In the genomic region with DNA sequence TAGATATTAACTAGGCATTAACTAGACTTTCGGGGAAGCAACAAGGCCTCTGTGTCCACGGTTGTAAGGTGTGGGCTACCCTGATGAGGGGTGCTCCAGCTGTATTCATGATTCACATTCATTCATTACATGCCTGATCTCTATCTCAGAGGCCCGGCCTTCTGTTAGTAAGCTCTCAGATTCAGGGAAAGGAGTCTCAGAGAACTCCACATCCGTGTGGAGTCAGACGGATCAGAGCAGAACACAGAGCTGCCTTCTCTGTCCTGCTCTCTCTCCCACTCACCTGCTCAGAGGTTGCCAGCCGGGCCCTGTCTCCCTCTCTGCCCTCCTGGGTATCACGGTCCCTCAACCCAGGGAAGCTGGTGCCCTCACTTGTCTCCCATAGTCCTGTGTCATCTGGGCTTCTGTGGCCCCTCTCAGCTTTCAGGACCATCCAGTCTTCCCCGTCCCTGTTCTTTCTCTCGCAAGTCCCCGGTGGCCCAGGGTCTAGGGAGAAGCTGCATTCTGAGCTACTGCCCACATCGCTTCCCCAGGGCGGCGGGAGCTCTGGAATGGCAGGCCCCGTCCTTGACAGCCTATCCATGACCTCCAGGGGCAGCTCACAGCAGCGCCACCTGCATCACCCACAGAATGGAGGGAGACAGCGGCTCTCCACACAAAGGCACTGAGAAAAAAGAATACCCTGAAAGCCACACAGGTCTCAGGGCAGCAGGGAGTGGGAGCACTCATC, we compare ENCODE assay signal across 24 cellular contexts. TPM values are rescaled to one million over a fixed set of nuclear protein-coding genes. Genes with fewer than 3 reads are reported as not detected.
DNase-seq lines count a peak whose midpoint lies in the region; ATAC-seq, FAIRE-seq and TF ChIP-seq lines count a peak whose summit lies in the region.
"Had no signal": no experiment of that assay in that cellular context is flagged by ENCODE, and none has a peak within 500 bp of the region (broad histone marks: within the 10 kb centered on the region; RNA-seq: fewer than 3 reads in every experiment).

No MANE protein-coding gene starts in this region.

- TF ChIP-seq RAD21 in HepG2 (CRISPR knock-in tag; IDR thresholded peaks at IDR 0.05): no peak

- H3K27ac ChIP-seq in HepG2 (ENCODE audit: extremely low read length, insufficient read depth, low read length) (no peak overlapping the region), right lobe of liver (no peak overlapping the region), endodermal cell (ENCODE audit: low read depth, low read length) (no peak overlapping the region), neuronal stem cell (replicated peaks; ENCODE audit: low read length) (no peak overlapping the region), vagina (no peak overlapping the region)
- H3K27ac ChIP-seq: SJSA1 had no signal

- H4K91ac ChIP-seq in neuronal stem cell (ENCODE audit: low read depth, low read length, poor library complexity): no peak overlapping the region

- H3K23ac ChIP-seq in neuronal stem cell (ENCODE audit: low read depth, low read length, poor library complexity): no peak overlapping the region

- TF ChIP-seq CTCF in HepG2 (CRISPR knock-in tag; IDR thresholded peaks at IDR 0.05) (no peak), right lobe of liver (IDR thresholded peaks at IDR 0.05) (no peak), endodermal cell (conservative IDR thresholded peaks at IDR 0.05) (no peak), vagina (IDR thresholded peaks at IDR 0.05) (no peak)

- H3K36me3 Mint-ChIP-seq in endodermal cell (ENCODE audit: low read depth): no peaks in the 10 kb centered on the region
- no peaks in the 10 kb centered on the region for H3K36me3 Mint-ChIP-seq in activated CD8-positive, alpha-beta T cell treated with anti-CD3 and anti-CD28 coated beads, Interleukin-2, amount 10 ng/mL, durations not matched to agents 7 days and 5 days (ENCODE audit: low read depth)
- H3K36me3 Mint-ChIP-seq: CD14-positive monocyte had no signal

- peak overlapping the region; percentile 71 for H3K27ac Mint-ChIP-seq in endodermal cell
- H3K27ac Mint-ChIP-seq in activated CD8-positive, alpha-beta T cell treated with anti-CD3 and anti-CD28 coated beads, Interleukin-2, amount 10 ng/mL, durations not matched to agents 7 days and 5 days: no peak overlapping the region

- in situ Hi-C loops in HepG2 (cut with HindIII; ENCODE audit: extremely low pct_ligation_motif_present, low pct_unique_long_range_greater_than_20kb): no loop called here

- H3K79me1 ChIP-seq in neuronal stem cell (ENCODE audit: low read depth, low read length): no peaks in the 10 kb centered on the region

- intact Hi-C loops in HepG2 (cut with micrococcal nuclease; ENCODE audit: unreplicated experiment): no loop called here
- intact Hi-C loops in right lobe of liver (cut with DNase I): no loop called here
- intact Hi-C loops in vagina (cut with DNase I): no loop called here

- no peaks in the 10 kb centered on the region for H3K4me1 ChIP-seq in HepG2 (ENCODE audit: insufficient read depth, low read length)
- H3K4me1 ChIP-seq in right lobe of liver: no peaks in the 10 kb centered on the region
- no peaks in the 10 kb centered on the region for H3K4me1 ChIP-seq in endodermal cell (ENCODE audit: control insufficient read depth, insufficient read depth, low read length)
- peaks cover 15 to 16% of the 10 kb centered on the region in 2 donors for H3K4me1 ChIP-seq in neuronal stem cell (ENCODE audit: control insufficient read depth in 2 of 2, insufficient read depth in 1 of 2, low read depth in 1 of 2, low read length in 2 of 2)
- H3K4me1 ChIP-seq in vagina: peaks cover 5% of the 10 kb centered on the region
- H3K4me1 ChIP-seq: SJSA1 had no signal

- H2BK15ac ChIP-seq in neuronal stem cell (ENCODE audit: low read length): no peak overlapping the region

- peak overlapping the region; percentile 12 for H3K18ac ChIP-seq in neuronal stem cell (ENCODE audit: low read length)

- 26% methylated on average over 13 of the region's 16 CpGs for WGBS in HepG2 (ENCODE audit: low lambda C conversion rate)
- 79% methylated on average over 4 of the region's 16 CpGs for WGBS in right lobe of liver (ENCODE audit: insufficient coverage, low coverage, low lambda C conversion rate, missing lambda C conversion rate)
- 90 to 94% methylated on average over 13 to 16 of the region's 16 CpGs for WGBS in endodermal cell (ENCODE audit: insufficient coverage in 1 of 2, insufficient read length in 1 of 2), 2 experiments
- no CpG with 5 or more reads among the region's 16 CpGs for WGBS in neuronal stem cell (ENCODE audit: extremely low coverage in 2 of 2, insufficient read length in 2 of 2, insufficient replicate concordance in 1 of 2), 2 donors

- H3K36me3 ChIP-seq in HepG2 (replicated peaks in 1 of 2; ENCODE audit: control insufficient read depth in 1 of 2, insufficient read depth in 2 of 2, low read length in 2 of 2) (no peaks in the 10 kb centered on the region), right lobe of liver (no peaks in the 10 kb centered on the region), endodermal cell (ENCODE audit: control insufficient read depth, insufficient read depth, low read length) (no peaks in the 10 kb centered on the region), neuronal stem cell (replicated peaks in 1 of 2; ENCODE audit: control insufficient read depth in 2 of 2, insufficient read depth in 2 of 2, low read length in 2 of 2) (no peaks in the 10 kb centered on the region), vagina (no peaks in the 10 kb centered on the region)
- H3K36me3 ChIP-seq: SJSA1 had no signal

- H3K9me3 Mint-ChIP-seq in endodermal cell: no peaks in the 10 kb centered on the region
- H3K9me3 Mint-ChIP-seq in activated CD8-positive, alpha-beta T cell treated with anti-CD3 and anti-CD28 coated beads, Interleukin-2, amount 10 ng/mL, durations not matched to agents 7 days and 5 days (ENCODE audit: insufficient read depth): no peaks in the 10 kb centered on the region

- POLR2A ChIA-PET in HepG2 (lab: Yijun Ruan, JAX): no interaction called here
- POLR2A ChIA-PET in activated CD8-positive, alpha-beta T cell treated with anti-CD3 and anti-CD28 coated beads, Interleukin-2, amount 10 ng/mL, durations not matched to agents 7 days and 5 days (lab: Charles Lee): no interaction called here

- peaks cover 9% of the 10 kb centered on the region for H3K27me3 Mint-ChIP-seq in endodermal cell (ENCODE audit: insufficient read depth)
- H3K27me3 Mint-ChIP-seq in activated CD8-positive, alpha-beta T cell treated with anti-CD3 and anti-CD28 coated beads, Interleukin-2, amount 10 ng/mL, durations not matched to agents 7 days and 5 days (ENCODE audit: low read depth): no peaks in the 10 kb centered on the region

- H4K8ac ChIP-seq in neuronal stem cell (ENCODE audit: low read depth, low read length): no peak overlapping the region

- H2BK12ac ChIP-seq in neuronal stem cell (ENCODE audit: low read length): no peak overlapping the region

- H3K4me1 Mint-ChIP-seq in endodermal cell: peaks cover 2% of the 10 kb centered on the region
- no peaks in the 10 kb centered on the region for H3K4me1 Mint-ChIP-seq in activated CD8-positive, alpha-beta T cell treated with anti-CD3 and anti-CD28 coated beads, Interleukin-2, amount 10 ng/mL, durations not matched to agents 7 days and 5 days (ENCODE audit: low read depth)

- CTCF ChIA-PET in HepG2 (lab: Yijun Ruan, JAX; ENCODE audit: low intra/inter-chr PET ratio, low total read pairs): no interaction called here
- CTCF ChIA-PET in activated CD8-positive, alpha-beta T cell treated with anti-CD3 and anti-CD28 coated beads, Interleukin-2, amount 10 ng/mL, durations not matched to agents 7 days and 5 days (lab: Charles Lee): interaction anchor here (1.2 to 2.3 kb wide), 2 partner anchors 24 to 54 kb away, joined by 3 to 6 read pairs; no protein-coding TSS in a partner anchor

- no peak overlapping the region for H2BK5ac ChIP-seq in neuronal stem cell (ENCODE audit: low read length)

- no peak overlapping the region for H3K4ac ChIP-seq in neuronal stem cell (ENCODE audit: low read length)

- BruUV-seq in HepG2 (replicated peaks; lab: Mats Ljungman, UMichigan): no TSS peak

- H3K9me3 ChIP-seq in HepG2 (ENCODE audit: low read length): no peaks in the 10 kb centered on the region
- H3K9me3 ChIP-seq in right lobe of liver: no peaks in the 10 kb centered on the region
- no peaks in the 10 kb centered on the region for H3K9me3 ChIP-seq in endodermal cell (ENCODE audit: control insufficient read depth, low read length)
- H3K9me3 ChIP-seq in neuronal stem cell (replicated peaks in 1 of 2; ENCODE audit: control insufficient read depth in 2 of 2, insufficient read depth in 1 of 2, low read depth in 1 of 2, low read length in 2 of 2): no peaks in the 10 kb centered on the region
- H3K9me3 ChIP-seq in vagina: no peaks in the 10 kb centered on the region
- H3K9me3 ChIP-seq: SJSA1 had no signal

- no peak for TF ChIP-seq EP300 in HepG2 (IDR thresholded peaks at IDR 0.05; ENCODE audit: low read depth in 2 of 2, low read length in 2 of 2)
- no peak for TF ChIP-seq EP300 in HepG2 (CRISPR knock-in tag; IDR thresholded peaks at IDR 0.05; ENCODE audit: borderline replicate concordance)

- no peak overlapping the region for H2BK120ac ChIP-seq in neuronal stem cell (ENCODE audit: low read depth, low read length)

- H3K4me3 ChIP-seq in HepG2 (replicated peaks in 1 of 3; ENCODE audit: insufficient read depth in 1 of 3, low read depth in 2 of 3, low read length in 3 of 3) (no peak overlapping the region), right lobe of liver (no peak overlapping the region), endodermal cell (ENCODE audit: low read length) (no peak overlapping the region), neuronal stem cell (ENCODE audit: low read length in 2 of 2) (no peak overlapping the region), vagina (no peak overlapping the region)
- H3K4me3 ChIP-seq: SJSA1 had no signal

- H3K14ac ChIP-seq in neuronal stem cell (ENCODE audit: low read length): no peak overlapping the region

- no peak overlapping the region for H2AFZ ChIP-seq in HepG2 (ENCODE audit: low read length)
- no peak overlapping the region for H2AFZ ChIP-seq in neuronal stem cell (ENCODE audit: low read length)

- no peak for FAIRE-seq in HepG2 (lab: Jason Lieb, UNC)
- FAIRE-seq: GM19239, H1 had no signal

- H3K4me2 ChIP-seq in HepG2 (ENCODE audit: low read depth, low read length) (no peak overlapping the region), neuronal stem cell (ENCODE audit: insufficient read depth, low read length, poor library complexity, severe bottlenecking) (no peak overlapping the region)

- no peak for TF ChIP-seq POLR2A in HepG2 (IDR thresholded peaks at IDR 0.05; ENCODE audit: insufficient read depth in 1 of 2, low read depth in 2 of 2, low read length in 2 of 2)
- TF ChIP-seq POLR2A in right lobe of liver (IDR thresholded peaks at IDR 0.05): no peak
- TF ChIP-seq POLR2A in erythroblast (IDR thresholded peaks at IDR 0.05; ENCODE audit: low read length): no peak
- TF ChIP-seq POLR2A in vagina (IDR thresholded peaks at IDR 0.05): no peak

- H4K20me1 ChIP-seq in HepG2 (ENCODE audit: insufficient read depth, low read length): no peaks in the 10 kb centered on the region

- no peak for DNase-seq in HepG2 (ENCODE audit: low spot score)
- DNase-seq in right lobe of liver: no peak
- no peak for DNase-seq in endodermal cell
- no peak for DNase-seq in neuronal stem cell (ENCODE audit: low spot score)
- no peak for DNase-seq in NCI-H2107 treated with DMSO at 0.1 percent for 48 hours (lab: John Stamatoyannopoulos, UW; ENCODE audit: unreplicated experiment)
- no peak for DNase-seq in erythroblast (lab: John Stamatoyannopoulos, UW)
- DNase-seq in vagina (ENCODE audit: extremely low spot score in 2 of 2): no peak
- DNase-seq in activated CD8-positive, alpha-beta T cell treated with anti-CD3 and anti-CD28 coated beads, Interleukin-2, amount 10 ng/mL, durations not matched to agents 7 days and 5 days: no peak
- DNase-seq: AML-193, GDM1, KG1, NCI-H1436 treated with DMSO at 0.1 percent for 48 hours, NCI-H1930, NCI-H2171, NCI-H345, NCI-H524 treated with DMSO at 0.1 percent for 48 hours had no signal

- no peak overlapping the region for H3K4me3 Mint-ChIP-seq in endodermal cell
- H3K4me3 Mint-ChIP-seq in activated CD8-positive, alpha-beta T cell treated with anti-CD3 and anti-CD28 coated beads, Interleukin-2, amount 10 ng/mL, durations not matched to agents 7 days and 5 days: no peak overlapping the region
- H3K4me3 Mint-ChIP-seq: CD14-positive monocyte had no signal

- H2AK5ac ChIP-seq in neuronal stem cell (ENCODE audit: low read depth, low read length): no peak overlapping the region

- H3K27me3 ChIP-seq in HepG2 (ENCODE audit: control insufficient read depth in 1 of 2, insufficient read depth in 2 of 2, low read length in 2 of 2) (peaks cover 14 to 69% of the 10 kb centered on the region in 2 experiments; a peak in 3 of 5 replicates), right lobe of liver (no peaks in the 10 kb centered on the region), endodermal cell (ENCODE audit: control insufficient read depth, insufficient read depth, low read length, poor library complexity, severe bottlenecking) (no peaks in the 10 kb centered on the region), neuronal stem cell (ENCODE audit: control insufficient read depth in 3 of 3, insufficient read depth in 3 of 3, low read depth in 1 of 3, low read length in 3 of 3) (no peaks in the 10 kb centered on the region), vagina (no peaks in the 10 kb centered on the region)
- H3K27me3 ChIP-seq: SJSA1 had no signal

- no peak overlapping the region for H3K9ac ChIP-seq in HepG2 (ENCODE audit: insufficient read depth, low read depth, low read length)
- no peak overlapping the region for H3K9ac ChIP-seq in endodermal cell (ENCODE audit: extremely low read depth, low read length, poor library complexity, severe bottlenecking)
- H3K9ac ChIP-seq in neuronal stem cell (ENCODE audit: low read depth, low read length, poor library complexity): no peak overlapping the region

- no peaks in the 10 kb centered on the region for H3K79me2 ChIP-seq in HepG2 (ENCODE audit: insufficient read depth, low read length)

- ATAC-seq in HepG2 (peak; percentile 58), right lobe of liver (no peak)
- ATAC-seq in activated CD8-positive, alpha-beta T cell treated with anti-CD3 and anti-CD28 coated beads, Interleukin-2, amount 10 ng/mL, durations not matched to agents 7 days and 5 days: no peak
- ATAC-seq: Right ventricle myocardium inferior had no signal

RNA-seq across cellular contexts. Expression of gene TP53AIP1, which starts 4.3 kb away (rescaled TPM):
- total RNA-seq in HepG2 (2016; rRNA removed; fragmentation: Illumina TruSeq; extraction: Trizol) (0.11 TPM in 1 of 2 replicates, not detected in the other), right lobe of liver (under 1 TPM in 1 of 6 experiments, not detected in 5; 0.22 TPM), endodermal cell (not detected), vagina (3.7 TPM)
- not detected in 2 replicates for total RNA-seq in HepG2 (2016; cell fraction: cytosol; rRNA removed; fragmentation: Illumina TruSeq; extraction: Trizol; ENCODE audit: low read depth)
- total RNA-seq in HepG2 (2016; cell fraction: insoluble cytoplasmic fraction; rRNA removed; fragmentation: Illumina TruSeq; extraction: Trizol): not detected in 2 replicates
- total RNA-seq in HepG2 (2016; cell fraction: membrane; rRNA removed; fragmentation: Illumina TruSeq; extraction: Trizol): not detected in 2 replicates
- not detected in 2 replicates for total RNA-seq in HepG2 (2016; cell fraction: nucleus; rRNA removed; fragmentation: Illumina TruSeq; extraction: Trizol)
- 0.03 TPM in 1 of 2 replicates, not detected in the other for polyA plus RNA-seq in HepG2 (2011; rRNA removed)
- 0.03 TPM in 1 of 2 replicates, not detected in the other for polyA plus RNA-seq in HepG2 (2011; cell fraction: cytosol; rRNA removed)
- 0.19 and 0.28 TPM in 2 replicates for polyA plus RNA-seq in HepG2 (2011; cell fraction: nucleus; rRNA removed)
- polyA plus RNA-seq in HepG2 (2012): 0.17 TPM in 1 of 2 replicates, not detected in the other
- polyA plus RNA-seq in HepG2 (2016; cell fraction: cytosol; fragmentation: Illumina TruSeq; extraction: Trizol; ENCODE audit: low read depth): not detected in 2 replicates
- polyA plus RNA-seq in HepG2 (2016; cell fraction: insoluble cytoplasmic fraction; fragmentation: Illumina TruSeq; extraction: Trizol; ENCODE audit: low read depth): not detected in 2 replicates
- polyA plus RNA-seq in HepG2 (2016; cell fraction: membrane; fragmentation: Illumina TruSeq; extraction: Trizol; ENCODE audit: low read depth): not detected in 2 replicates
- 0.26 and 0.28 TPM in 2 replicates for polyA plus RNA-seq in HepG2 (2016; cell fraction: nucleus; fragmentation: Illumina TruSeq; extraction: Trizol; ENCODE audit: insufficient read depth, low read depth)
- polyA minus RNA-seq in HepG2 (2011; rRNA and poly(A)+ RNA removed; ENCODE audit: low replicate concordance): not detected in 2 replicates
- polyA minus RNA-seq in HepG2 (2011; cell fraction: cytosol; rRNA and poly(A)+ RNA removed): not detected in 2 replicates
- 0.13 and 0.37 TPM in 2 replicates for polyA minus RNA-seq in HepG2 (2011; cell fraction: nucleus; rRNA and poly(A)+ RNA removed)
- polyA plus RNA-seq in endodermal cell (2013, experiment 1 of 2): not detected
- polyA plus RNA-seq in endodermal cell (2013, experiment 2 of 2): 0.12 TPM
- polyA plus RNA-seq in neuronal stem cell (2013, experiment 1 of 2): not detected
- polyA plus RNA-seq in neuronal stem cell (2013, experiment 2 of 2): 0.11 TPM
- total RNA-seq in activated CD8-positive, alpha-beta T cell treated with anti-CD3 and anti-CD28 coated beads, Interleukin-2, amount 10 ng/mL, durations not matched to agents 7 days and 5 days: not detected
- total RNA-seq: A172, H1, HT1080, Right ventricle myocardium inferior, SJSA1 had no signal
- polyA plus RNA-seq: AG04450, CD14-positive monocyte had no signal

RNA-seq across cellular contexts. Expression of gene KCNJ5, which starts 47.2 kb away (rescaled TPM):
- total RNA-seq in HepG2 (2016; rRNA removed; fragmentation: Illumina TruSeq; extraction: Trizol) (not detected in 2 replicates), right lobe of liver (under 1 TPM; 0.05 to 0.80 (median 0.11) TPM), endodermal cell (1 to 10 TPM in 1 of 2 donors, under 1 TPM in 1; 0.60 to 1.1 TPM), vagina (1.5 TPM)
- total RNA-seq in HepG2 (2016; cell fraction: cytosol; rRNA removed; fragmentation: Illumina TruSeq; extraction: Trizol; ENCODE audit: low read depth): not detected in 2 replicates
- not detected in 2 replicates for total RNA-seq in HepG2 (2016; cell fraction: insoluble cytoplasmic fraction; rRNA removed; fragmentation: Illumina TruSeq; extraction: Trizol)
- total RNA-seq in HepG2 (2016; cell fraction: membrane; rRNA removed; fragmentation: Illumina TruSeq; extraction: Trizol): not detected in 2 replicates
- total RNA-seq in HepG2 (2016; cell fraction: nucleus; rRNA removed; fragmentation: Illumina TruSeq; extraction: Trizol): not detected in 2 replicates
- not detected in 2 replicates for polyA plus RNA-seq in HepG2 (2011; rRNA removed)
- polyA plus RNA-seq in HepG2 (2011; cell fraction: cytosol; rRNA removed): not detected in 2 replicates
- not detected in 2 replicates for polyA plus RNA-seq in HepG2 (2011; cell fraction: nucleus; rRNA removed)
- polyA plus RNA-seq in HepG2 (2012): not detected in 2 replicates
- not detected in 2 replicates for polyA plus RNA-seq in HepG2 (2016; cell fraction: cytosol; fragmentation: Illumina TruSeq; extraction: Trizol; ENCODE audit: low read depth)
- polyA plus RNA-seq in HepG2 (2016; cell fraction: insoluble cytoplasmic fraction; fragmentation: Illumina TruSeq; extraction: Trizol; ENCODE audit: low read depth): not detected in 2 replicates
- not detected in 2 replicates for polyA plus RNA-seq in HepG2 (2016; cell fraction: membrane; fragmentation: Illumina TruSeq; extraction: Trizol; ENCODE audit: low read depth)
- not detected in 2 replicates for polyA plus RNA-seq in HepG2 (2016; cell fraction: nucleus; fragmentation: Illumina TruSeq; extraction: Trizol; ENCODE audit: insufficient read depth, low read depth)
- not detected in 2 replicates for polyA minus RNA-seq in HepG2 (2011; rRNA and poly(A)+ RNA removed; ENCODE audit: low replicate concordance)
- polyA minus RNA-seq in HepG2 (2011; cell fraction: cytosol; rRNA and poly(A)+ RNA removed): not detected in 2 replicates
- polyA minus RNA-seq in HepG2 (2011; cell fraction: nucleus; rRNA and poly(A)+ RNA removed): not detected in 2 replicates
- 0.64 TPM for polyA plus RNA-seq in endodermal cell (2013, experiment 1 of 2)
- polyA plus RNA-seq in endodermal cell (2013, experiment 2 of 2): 1.2 TPM
- 0.21 TPM for polyA plus RNA-seq in neuronal stem cell (2013, experiment 1 of 2)
- 0.21 TPM for polyA plus RNA-seq in neuronal stem cell (2013, experiment 2 of 2)
- total RNA-seq in activated CD8-positive, alpha-beta T cell treated with anti-CD3 and anti-CD28 coated beads, Interleukin-2, amount 10 ng/mL, durations not matched to agents 7 days and 5 days: not detected
- total RNA-seq: H1, HT1080, SJSA1 had no signal
- polyA plus RNA-seq: AG04450, CD14-positive monocyte had no signal
